In genomic region chr11:46295996-46296519, GRCh38 we compare ENCODE assay signal across 8 cellular contexts. TPM values are rescaled to one million over a fixed set of nuclear protein-coding genes. Genes with fewer than 3 reads are reported as not detected.
A peak's percentile ranks its signal among the peaks of the same experiment; 100 is the strongest.
DNase-seq lines count a peak whose midpoint lies in the region; ATAC-seq and TF ChIP-seq lines count a peak whose summit lies in the region.

No MANE protein-coding gene starts in this region.

- H3K9me3 ChIP-seq in iPS-18c (ENCODE audit: control insufficient read depth, insufficient read depth, low read length), result no peaks in the 10 kb centered on the region

- peak overlapping the region; percentile 87 for H3K4me3 Mint-ChIP-seq in HFFc6
- H3K4me3 Mint-ChIP-seq in activated naive CD8-positive, alpha-beta T cell treated with anti-CD3 and anti-CD28 coated beads, Interleukin-2, amount 50 U/mL, for 24 hours, result peak overlapping the region; percentile 73
- H3K4me3 Mint-ChIP-seq in stimulated activated effector memory CD8-positive, alpha-beta T cell treated with anti-CD3 and anti-CD28 coated beads, Interleukin-12 subunit alpha, Interleukin-12 subunit beta, amount 100 ng/mL, for 72 hours, result peak overlapping the region; percentile 73

- TF ChIP-seq CTCF in HFFc6 (IDR thresholded peaks at IDR 0.05), result no peak

- H3K27ac Mint-ChIP-seq in HFFc6, result peak overlapping the region; percentile 92
- no peak overlapping the region for H3K27ac Mint-ChIP-seq in activated naive CD8-positive, alpha-beta T cell treated with anti-CD3 and anti-CD28 coated beads, Interleukin-2, amount 50 U/mL, for 24 hours
- no peak overlapping the region for H3K27ac Mint-ChIP-seq in stimulated activated effector memory CD8-positive, alpha-beta T cell treated with anti-CD3 and anti-CD28 coated beads, Interleukin-12 subunit alpha, Interleukin-12 subunit beta, amount 100 ng/mL, for 72 hours

- peaks cover 11% of the 10 kb centered on the region for H3K36me3 Mint-ChIP-seq in HFFc6 (ENCODE audit: low read depth)
- no peaks in the 10 kb centered on the region for H3K36me3 Mint-ChIP-seq in activated naive CD8-positive, alpha-beta T cell treated with anti-CD3 and anti-CD28 coated beads, Interleukin-2, amount 50 U/mL, for 24 hours (ENCODE audit: low read depth)
- no peaks in the 10 kb centered on the region for H3K36me3 Mint-ChIP-seq in stimulated activated effector memory CD8-positive, alpha-beta T cell treated with anti-CD3 and anti-CD28 coated beads, Interleukin-12 subunit alpha, Interleukin-12 subunit beta, amount 100 ng/mL, for 72 hours

- H3K27me3 Mint-ChIP-seq in HFFc6 (ENCODE audit: insufficient read depth), result peaks cover 7% of the 10 kb centered on the region
- H3K27me3 Mint-ChIP-seq in activated naive CD8-positive, alpha-beta T cell treated with anti-CD3 and anti-CD28 coated beads, Interleukin-2, amount 50 U/mL, for 24 hours, result peaks cover 13% of the 10 kb centered on the region

- H3K4me3 ChIP-seq in iPS-18c (ENCODE audit: insufficient read depth, low read depth, low read length), result peak overlapping the region; percentile 48

- no peaks in the 10 kb centered on the region for H3K9me3 Mint-ChIP-seq in HFFc6
- no peaks in the 10 kb centered on the region for H3K9me3 Mint-ChIP-seq in activated naive CD8-positive, alpha-beta T cell treated with anti-CD3 and anti-CD28 coated beads, Interleukin-2, amount 50 U/mL, for 24 hours
- H3K9me3 Mint-ChIP-seq in stimulated activated effector memory CD8-positive, alpha-beta T cell treated with anti-CD3 and anti-CD28 coated beads, Interleukin-12 subunit alpha, Interleukin-12 subunit beta, amount 100 ng/mL, for 72 hours, result no peaks in the 10 kb centered on the region

- no peak for ATAC-seq in activated naive CD8-positive, alpha-beta T cell treated with anti-CD3 and anti-CD28 coated beads, Interleukin-2, amount 50 U/mL, for 24 hours
- ATAC-seq in stimulated activated effector memory CD8-positive, alpha-beta T cell treated with anti-CD3 and anti-CD28 coated beads, Interleukin-12 subunit alpha, Interleukin-12 subunit beta, amount 100 ng/mL, for 72 hours, result no peak
- ATAC-seq in HG02798 (IDR thresholded peaks at IDR 0.05; ENCODE audit: poor library complexity, unreplicated experiment), result no peak

- DNase-seq in HFFc6 (no peak), dedifferentiated amniotic fluid mesenchymal stem cell (ENCODE audit: extremely low spot score) (no peak), NCI-H2171 (lab: John Stamatoyannopoulos, UW) (no peak), amygdala (lab: John Stamatoyannopoulos, UW) (no peak)
- DNase-seq in activated naive CD8-positive, alpha-beta T cell treated with anti-CD3 and anti-CD28 coated beads, Interleukin-2, amount 50 U/mL, for 24 hours, result no peak
- DNase-seq in stimulated activated effector memory CD8-positive, alpha-beta T cell treated with anti-CD3 and anti-CD28 coated beads, Interleukin-12 subunit alpha, Interleukin-12 subunit beta, amount 100 ng/mL, for 72 hours (ENCODE audit: low spot score in 2 of 2), result no peak

- H3K4me1 Mint-ChIP-seq in HFFc6 (ENCODE audit: low read depth), result peaks cover 89% of the 10 kb centered on the region
- peaks cover 10% of the 10 kb centered on the region for H3K4me1 Mint-ChIP-seq in activated naive CD8-positive, alpha-beta T cell treated with anti-CD3 and anti-CD28 coated beads, Interleukin-2, amount 50 U/mL, for 24 hours
- peaks cover 21% of the 10 kb centered on the region for H3K4me1 Mint-ChIP-seq in stimulated activated effector memory CD8-positive, alpha-beta T cell treated with anti-CD3 and anti-CD28 coated beads, Interleukin-12 subunit alpha, Interleukin-12 subunit beta, amount 100 ng/mL, for 72 hours

RNA-seq across cellular contexts. Expression of gene CREB3L1, which starts 18.6 kb away (rescaled TPM):
- total RNA-seq in HFFc6 (2021; fragmentation: NEBNext Ultra II Directional; extraction: Animal tissue kit (Norgen Biotek cat#: 25700)), result 100 to 1,000 TPM; 282 to 328 (median 310) TPM

RNA-seq across cellular contexts. Expression of gene DGKZ, which starts 51.2 kb away (rescaled TPM):
- 10 to 100 TPM; 40.4 to 49.8 (median 46.2) TPM for total RNA-seq in HFFc6 (2021; fragmentation: NEBNext Ultra II Directional; extraction: Animal tissue kit (Norgen Biotek cat#: 25700))
